9 cellular contexts compared by ENCODE assay signal in genomic region chr4:88158038-88158359, GRCh38. TPM values are rescaled to one million over a fixed set of nuclear protein-coding genes. Genes with fewer than 3 reads are reported as not detected.
DNase-seq lines count a peak whose midpoint lies in the region; ATAC-seq and TF ChIP-seq lines count a peak whose summit lies in the region.
"Had no signal": no experiment of that assay in that cellular context is flagged by ENCODE, and none has a peak within 500 bp of the region (broad histone marks: within the 10 kb centered on the region; RNA-seq: fewer than 3 reads in every experiment).

No MANE protein-coding gene starts in this region.

- in situ Hi-C loops in astrocyte of the spinal cord (cut with HindIII; ENCODE audit: low sequenced_read_pairs), result no loop called here

- H3K27me3 Mint-ChIP-seq in mesothelial cell of epicardium (ENCODE audit: low read depth), result peaks cover 23% of the 10 kb centered on the region

- no peak for DNase-seq in AG09309 (ENCODE audit: low read depth)
- no peak for DNase-seq in HFF-Myc (ENCODE audit: extremely low read depth, low read depth)
- DNase-seq in astrocyte of the spinal cord (ENCODE audit: low read depth, low spot score), result no peak
- no peak for DNase-seq in mesothelial cell of epicardium (ENCODE audit: low spot score in 2 of 2, unreplicated experiment in 2 of 2)
- no peak for DNase-seq in left lobe of liver (ENCODE audit: low spot score)
- no peak for DNase-seq in stimulated activated CD4-positive, alpha-beta T cell treated with anti-CD3 and anti-CD28 coated beads, Interleukin-1b, Interleukin-23, amount 100 ng/mL, for 48 hours
- DNase-seq in COLO829 (ENCODE audit: low spot score), result no peak
- DNase-seq: NCI-H774 had no signal

- H3K4me3 ChIP-seq in AG09309 (ENCODE audit: control insufficient read depth, low read depth, low read length), result peak overlapping the region; percentile 44
- peak overlapping the region; percentile 57 for H3K4me3 ChIP-seq in HFF-Myc (replicated peaks; ENCODE audit: low read depth, low read length)
- peak overlapping the region; percentile 53 for H3K4me3 ChIP-seq in astrocyte of the spinal cord (ENCODE audit: low read depth, low read length)

- H3K4me3 Mint-ChIP-seq in mesothelial cell of epicardium, result peak overlapping the region; percentile 65

- H3K36me3 Mint-ChIP-seq in mesothelial cell of epicardium, result peaks cover 2% of the 10 kb centered on the region

- no peaks in the 10 kb centered on the region for H3K9me3 Mint-ChIP-seq in mesothelial cell of epicardium

- ATAC-seq in left lobe of liver (no peak), HG03095 (IDR thresholded peaks at IDR 0.05; ENCODE audit: unreplicated experiment) (no peak)

- H3K27ac Mint-ChIP-seq in mesothelial cell of epicardium, result no peak overlapping the region

- peaks cover 10% of the 10 kb centered on the region for H3K4me1 Mint-ChIP-seq in mesothelial cell of epicardium

- TF ChIP-seq CTCF in AG09309 (IDR thresholded peaks at IDR 0.05; ENCODE audit: control insufficient read depth, insufficient read depth, low read depth, low read length, missing control alignments) (no peak), HFF-Myc (IDR thresholded peaks at IDR 0.05; ENCODE audit: low read depth, low read length, missing control alignments) (no peak), astrocyte of the spinal cord (IDR thresholded peaks at IDR 0.05; ENCODE audit: low read depth, low read length) (no peak), mesothelial cell of epicardium (IDR thresholded peaks at IDR 0.05; ENCODE audit: unreplicated experiment) (no peak)

RNA-seq across cellular contexts. Expression of gene ABCG2, which starts 0.4 kb away (rescaled TPM):
- 0.82 to 0.92 TPM (median 0.86 TPM) in 3 replicates for total RNA-seq in mesothelial cell of epicardium
- total RNA-seq in left lobe of liver, result 7.2 TPM
